In the genomic region with DNA sequence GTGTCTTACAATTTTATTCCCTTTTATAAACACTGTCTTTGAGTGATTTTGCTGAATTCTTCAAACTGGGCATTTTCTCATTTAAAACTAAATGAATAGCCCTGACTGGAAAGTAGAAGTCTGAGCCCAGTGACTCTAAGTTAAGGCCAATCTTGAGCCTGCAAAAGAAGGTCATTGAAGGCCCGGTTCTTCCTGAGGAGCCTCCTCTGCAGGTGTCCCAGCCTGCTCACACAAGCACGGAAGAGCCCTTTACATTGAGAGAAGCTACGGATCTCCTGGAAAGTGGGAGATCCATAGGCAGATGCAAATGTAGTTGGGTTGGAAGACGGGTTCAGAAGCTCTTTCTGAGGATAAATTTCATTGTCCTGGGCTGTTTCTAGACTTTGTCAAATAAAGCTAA, we compare ENCODE assay signal across 25 cellular contexts.
"Had no signal": no experiment of that assay in that cellular context is flagged by ENCODE, and none has a peak within 500 bp of the region (broad histone marks: within the 10 kb centered on the region; RNA-seq: fewer than 3 reads in every experiment).

No MANE protein-coding gene starts in this region.

- H3K9ac ChIP-seq: parathyroid adenoma had no signal

- H3K36me3 ChIP-seq: esophagus squamous epithelium, heart right ventricle, prostate gland, right atrium auricular region, thyroid gland, vagina had no signal

- H3K27me3 ChIP-seq: esophagus squamous epithelium, heart right ventricle, right atrium auricular region, stomach, thyroid gland, vagina had no signal

- H3K4me3 Mint-ChIP-seq: effector memory CD8-positive, alpha-beta T cell; naive thymus-derived CD4-positive, alpha-beta T cell; stimulated activated effector memory CD8-positive, alpha-beta T cell treated with anti-CD3 and anti-CD28 coated beads, Interleukin-12 subunit alpha, Interleukin-12 subunit beta, amount 100 ng/mL, for 72 hours had no signal

- H3K4me3 ChIP-seq: esophagus squamous epithelium, heart right ventricle, prostate gland, right atrium auricular region, smooth muscle cell, stomach, thyroid gland, vagina had no signal

- DNase-seq: cortex of kidney; effector memory CD8-positive, alpha-beta T cell; erythroblast; esophagus squamous epithelium; foreskin melanocyte; glutamatergic neuron; heart right ventricle; hippocampal formation; kidney; mesenchymal stem cell; midbrain; naive thymus-derived CD4-positive, alpha-beta T cell; nephron progenitor cell; stimulated activated CD4-positive, alpha-beta T cell treated with anti-CD3 and anti-CD28 coated beads, Interleukin-2, amount 100 ng/mL, for 24 hours; stimulated activated CD4-positive, alpha-beta T cell treated with anti-CD3 and anti-CD28 coated beads, Interleukin-4, amount 100 ng/mL, for 24 hours; stimulated activated naive CD4-positive, alpha-beta T cell treated with Interleukin-2 at 50 U/mL for 16 hours; stomach; thyroid gland; trophoblast cell had no signal

- H3K79me2 ChIP-seq: parathyroid adenoma had no signal

- H3K9me3 ChIP-seq: esophagus squamous epithelium, heart right ventricle, prostate gland, right atrium auricular region, stomach, thyroid gland, vagina had no signal

- H2AFZ ChIP-seq: parathyroid adenoma had no signal

- H3K4me1 ChIP-seq: parathyroid adenoma, prostate gland had no signal

- H3K4me2 ChIP-seq: smooth muscle cell had no signal

- H3K27ac ChIP-seq: esophagus squamous epithelium, heart right ventricle, parathyroid adenoma, prostate gland, right atrium auricular region, stomach, thyroid gland, vagina had no signal

- H3K9me3 Mint-ChIP-seq: effector memory CD8-positive, alpha-beta T cell had no signal

- H3K27ac Mint-ChIP-seq: naive thymus-derived CD4-positive, alpha-beta T cell; stimulated activated effector memory CD8-positive, alpha-beta T cell treated with anti-CD3 and anti-CD28 coated beads, Interleukin-12 subunit alpha, Interleukin-12 subunit beta, amount 100 ng/mL, for 72 hours had no signal
